6 cellular contexts compared by ENCODE assay signal in genomic region chr1:45489379-45489778, GRCh38. TPM values are rescaled to one million over a fixed set of nuclear protein-coding genes. Genes with fewer than 3 reads are reported as not detected.
DNase-seq lines count a peak whose midpoint lies in the region; FAIRE-seq and TF ChIP-seq lines count a peak whose summit lies in the region.
"Not testable (repeated sequence)": the region's sequence is repeated elsewhere in the genome, so short reads cannot be mapped to it uniquely, and the experiment has no call there.

No MANE protein-coding gene starts in this region.

- TF ChIP-seq POLR2A in H1 (IDR thresholded peaks at IDR 0.05; ENCODE audit: control extremely low read depth in 1 of 2, low read depth in 2 of 2, low read length in 2 of 2), result not testable (repeated sequence)

- H3K79me1 ChIP-seq in H1 (ENCODE audit: low read depth, low read length), result not testable (repeated sequence)

- not testable (repeated sequence) for H3K14ac ChIP-seq in H1 (ENCODE audit: insufficient read length)

- not testable (repeated sequence) for H3K36me3 ChIP-seq in ES-I3 (ENCODE audit: insufficient read depth, low read length); PC-9 (ENCODE audit: low read depth); H1 (ENCODE audit: control insufficient read depth in 2 of 4, insufficient read depth in 4 of 4, low read length in 3 of 4); mucosa of rectum (ENCODE audit: control insufficient read depth in 2 of 2, insufficient read depth in 2 of 2, low read length in 2 of 2)

- not testable (repeated sequence) for DNase-seq in PC-9; H1 (ENCODE audit: low read depth in 1 of 2, low spot score in 2 of 2)
- peak; percentile 62 for DNase-seq in activated T-cell treated with anti-CD3 and anti-CD28 coated beads, Interleukin-2, amount 50 U/mL, for 24 hours
- peak in 2 of 3 donors; percentile 19 to 48 for DNase-seq in stimulated activated CD4-positive, alpha-beta T cell treated with anti-CD3 and anti-CD28 coated beads, TNF-alpha, amount 100 ng/mL, for 48 hours (ENCODE audit: low read depth in 3 of 3)

- H3K36me3 Mint-ChIP-seq in activated T-cell treated with anti-CD3 and anti-CD28 coated beads, Interleukin-2, amount 50 U/mL, for 24 hours (ENCODE audit: low read depth), result not testable (repeated sequence)

- not testable (repeated sequence) for H3K23ac ChIP-seq in H1 (ENCODE audit: insufficient read length)

- H4K20me1 ChIP-seq in PC-9 (ENCODE audit: insufficient read depth); H1 (replicated peaks in 1 of 2; ENCODE audit: control insufficient read depth in 1 of 2, insufficient read depth in 2 of 2, low read length in 2 of 2): not testable (repeated sequence)

- peaks cover 11% of the 10 kb centered on the region for H3K23me2 ChIP-seq in H1 (ENCODE audit: low read depth, low read length)

- FAIRE-seq in H1 (lab: Jason Lieb, UNC), result not testable (repeated sequence)

- not testable (repeated sequence) for TF ChIP-seq RAD21 in H1 (IDR thresholded peaks at IDR 0.05 in 1 of 2, conservative IDR thresholded peaks at IDR 0.05 in 1 of 2; ENCODE audit: low read depth in 2 of 2, low read length in 2 of 2)

- H3K79me2 ChIP-seq in PC-9 (ENCODE audit: low read depth), result not testable (repeated sequence)
- peaks cover 0 to 18% of the 10 kb centered on the region in 2 experiments; a peak in 1 of 4 replicates for H3K79me2 ChIP-seq in H1 (ENCODE audit: control insufficient read depth in 1 of 2, insufficient read depth in 2 of 2, low read length in 2 of 2)

- POLR2A ChIA-PET in PC-9 (lab: Charles Lee; ENCODE audit: unreplicated experiment) (interaction anchor here (0.6 to 1.0 kb wide), 3 partner anchors 32 to 142 kb away, joined by 4 to 5 read pairs (median 4); partner anchors contain the start of gene PRDX1), H1 (lab: Charles Lee; ENCODE audit: partially characterized antibody) (interaction anchor here (0.6 to 3.8 kb wide), 9 partner anchors 11 to 689 kb away, joined by 3 to 19 read pairs (median 5); partner anchors contain the start of genes CCDC163, HPDL, MMACHC and MUTYH)

- not testable (repeated sequence) for H2BK20ac ChIP-seq in H1 (ENCODE audit: low read length)

- not testable (repeated sequence) for H2BK120ac ChIP-seq in H1 (replicated peaks; ENCODE audit: low read depth, low read length)

- intact Hi-C loops in PC-9 (cut with micrococcal nuclease; ENCODE audit: unreplicated experiment), result loop anchor here (5.0 kb wide), 1 partner anchor 652 kb away; no protein-coding TSS in a partner anchor

- not testable (repeated sequence) for H2AFZ ChIP-seq in PC-9; H1 (ENCODE audit: low read length)

- H3K27me3 Mint-ChIP-seq in activated T-cell treated with anti-CD3 and anti-CD28 coated beads, Interleukin-2, amount 50 U/mL, for 24 hours, result not testable (repeated sequence)

- H3K4me3 Mint-ChIP-seq in activated T-cell treated with anti-CD3 and anti-CD28 coated beads, Interleukin-2, amount 50 U/mL, for 24 hours, result not testable (repeated sequence)

- H2BK15ac ChIP-seq in H1 (ENCODE audit: low read length), result not testable (repeated sequence)

- H3K56ac ChIP-seq in H1 (replicated peaks; ENCODE audit: insufficient read length, low read depth, low read length), result not testable (repeated sequence)

- not testable (repeated sequence) for H3F3A ChIP-seq in PC-9 (ENCODE audit: insufficient read depth, low read depth)

- 34% methylated on average over 14 of the region's 14 CpGs; no CpG with 5 or more reads in 1 of the 2 experiments for WGBS in H1 (ENCODE audit: extremely low coverage in 1 of 2, insufficient coverage in 1 of 2, insufficient read length in 1 of 2, insufficient replicate concordance in 2 of 2, low coverage in 1 of 2, low lambda C conversion rate in 2 of 2, missing lambda C conversion rate in 1 of 2), 2 experiments

- peak overlapping the region; percentile 87; the same call in 1 of the 2 replicates for H3K9ac ChIP-seq in ES-I3 (ENCODE audit: low read depth, low read length)
- H3K9ac ChIP-seq in H1 (replicated peaks in 1 of 4; ENCODE audit: extremely low read depth in 1 of 4, low read depth in 3 of 4, low read length in 3 of 4), result not testable (repeated sequence)
- H3K9ac ChIP-seq in mucosa of rectum (ENCODE audit: low read depth in 1 of 2, low read length in 2 of 2), result peak overlapping the region in 1 of 2 donors; percentile 98

- CTCF ChIA-PET in PC-9 (lab: Charles Lee) (interaction anchor here (0.6 kb wide), 1 partner anchor 758 kb away, joined by 3 read pairs; the partner anchor contains the start of gene RAD54L), H1 (lab: Charles Lee; ENCODE audit: partially characterized antibody) (interaction anchor here (1.0 to 10.1 kb wide), 4 partner anchors 130 to 186 kb away, joined by 3 to 194 read pairs (median 4); partner anchors contain the start of gene HPDL)

- H3K4ac ChIP-seq in H1 (replicated peaks; ENCODE audit: insufficient read length, low read depth, low read length), result not testable (repeated sequence)

- H3K4me2 ChIP-seq in PC-9 (peak overlapping the region; percentile 88), H1 (ENCODE audit: insufficient read depth in 1 of 2, low read depth in 2 of 2, low read length in 2 of 2) (peak overlapping the region; percentile 84 to 93)

- not testable (repeated sequence) for H4K5ac ChIP-seq in H1 (ENCODE audit: insufficient read length, low read depth, low read length)

- not testable (repeated sequence) for H3K9me2 ChIP-seq in PC-9 (ENCODE audit: insufficient read depth)

- TF ChIP-seq EP300 in H1 (IDR thresholded peaks at IDR 0.05; ENCODE audit: borderline replicate concordance in 1 of 2, low read depth in 2 of 2, low read length in 2 of 2), result not testable (repeated sequence)

- H4K8ac ChIP-seq in H1 (ENCODE audit: extremely low read depth, insufficient read depth, low read length), result not testable (repeated sequence)

- not testable (repeated sequence) for BruUV-seq in PC-9 (replicated peaks; lab: Mats Ljungman, UMichigan)

- H2AK5ac ChIP-seq in H1 (ENCODE audit: low read depth, low read length), result not testable (repeated sequence)

- H3K27ac Mint-ChIP-seq in activated T-cell treated with anti-CD3 and anti-CD28 coated beads, Interleukin-2, amount 50 U/mL, for 24 hours, result peak overlapping the region; percentile 28

- not testable (repeated sequence) for H3K9me3 ChIP-seq in ES-I3 (ENCODE audit: control insufficient read depth, insufficient read depth, low read length); PC-9 (ENCODE audit: insufficient read depth, low read depth); H1 (ENCODE audit: insufficient read depth in 2 of 2, low read depth in 1 of 2, low read length in 1 of 2); mucosa of rectum (ENCODE audit: control insufficient read depth in 2 of 2, low read length in 2 of 2)

- not testable (repeated sequence) for H3K18ac ChIP-seq in H1 (ENCODE audit: extremely low read depth, low read length)

- H2BK5ac ChIP-seq in H1 (ENCODE audit: low read depth, low read length), result not testable (repeated sequence)

- not testable (repeated sequence) for H3K4me1 Mint-ChIP-seq in activated T-cell treated with anti-CD3 and anti-CD28 coated beads, Interleukin-2, amount 50 U/mL, for 24 hours (ENCODE audit: low read depth)

- not testable (repeated sequence) for H2BK12ac ChIP-seq in H1 (ENCODE audit: low read depth, low read length)

- not testable (repeated sequence) for H3K27ac ChIP-seq in PC-9; H1 (ENCODE audit: low read depth, low read length); mucosa of rectum (ENCODE audit: low read depth in 2 of 2, low read length in 2 of 2)

- not testable (repeated sequence) for H4K91ac ChIP-seq in H1 (replicated peaks; ENCODE audit: insufficient read length, low read length)

- not testable (repeated sequence) for H3K4me1 ChIP-seq in ES-I3 (ENCODE audit: insufficient read depth, low read length); H1 (replicated peaks in 1 of 4; ENCODE audit: control insufficient read depth in 3 of 4, insufficient read depth in 4 of 4, low read length in 3 of 4)
- H3K4me1 ChIP-seq in PC-9 (replicated peaks; ENCODE audit: insufficient read depth) (peaks cover 16% of the 10 kb centered on the region), mucosa of rectum (ENCODE audit: control insufficient read depth in 2 of 2, insufficient read depth in 2 of 2, low read length in 2 of 2) (peaks cover 11 to 16% of the 10 kb centered on the region in 2 donors)

- TF ChIP-seq CTCF in PC-9 (conservative IDR thresholded peaks at IDR 0.05); H1 (IDR thresholded peaks at IDR 0.05; ENCODE audit: control extremely low read depth in 1 of 3, insufficient read depth in 1 of 3, low read depth in 1 of 3, low read length in 3 of 3): not testable (repeated sequence)

- not testable (repeated sequence) for H3K9me3 Mint-ChIP-seq in activated T-cell treated with anti-CD3 and anti-CD28 coated beads, Interleukin-2, amount 50 U/mL, for 24 hours

- H3K4me3 ChIP-seq in PC-9, result peak overlapping the region; percentile 73; the same call in 1 of the 2 replicates
- H3K4me3 ChIP-seq in H1 (ENCODE audit: extremely low read depth in 1 of 4, insufficient read depth in 2 of 4, low read depth in 3 of 4, low read length in 4 of 4), result peak overlapping the region in 3 of 4 experiments; percentile 77 to 88 (median 78); a peak in 6 of 8 replicates
- peak overlapping the region; percentile 88 to 95 for H3K4me3 ChIP-seq in mucosa of rectum (ENCODE audit: low read length in 2 of 2)

- H3K27me3 ChIP-seq in PC-9 (ENCODE audit: insufficient read depth, low read depth); H1 (replicated peaks in 1 of 4; ENCODE audit: control insufficient read depth in 3 of 4, extremely low read depth in 1 of 4, insufficient read depth in 3 of 4, low read length in 3 of 4); mucosa of rectum (ENCODE audit: control insufficient read depth in 2 of 2, insufficient read depth in 2 of 2, low read length in 2 of 2): not testable (repeated sequence)

RNA-seq across cellular contexts. Expression of gene TESK2, which starts 1.6 kb away (rescaled TPM):
- total RNA-seq in PC-9 (2021), result 13.8 and 17.5 TPM in 2 replicates
- total RNA-seq in H1 (2021; fragmentation: NEBNext Ultra II Directional; extraction: Animal tissue kit (Norgen Biotek cat#: 25700)), result 10.9 and 12.6 TPM in 2 replicates
- polyA plus RNA-seq in H1 (2011; rRNA removed), result 10.0 and 10.8 TPM in 2 replicates
- 12.9 TPM for polyA plus RNA-seq in H1 (2011; cell fraction: cytosol; rRNA removed)
- 17.3 TPM for polyA plus RNA-seq in H1 (2011; cell fraction: nucleus; rRNA removed)
- polyA plus RNA-seq in H1 (2012, experiment 1 of 2), result 9.6 to 11.7 TPM (median 10.3 TPM) in 4 replicates
- polyA plus RNA-seq in H1 (2012, experiment 2 of 2), result 9.4 TPM
- polyA plus RNA-seq in H1 (2013, experiment 1 of 2), result 5.1 TPM
- 5.2 TPM for polyA plus RNA-seq in H1 (2013, experiment 2 of 2)
- 16.6 and 18.3 TPM in 2 replicates for polyA minus RNA-seq in H1 (2011; rRNA and poly(A)+ RNA removed)
- 10.1 TPM for polyA minus RNA-seq in H1 (2011; cell fraction: cytosol; rRNA and poly(A)+ RNA removed)
- polyA minus RNA-seq in H1 (2011; cell fraction: nucleus; rRNA and poly(A)+ RNA removed), result 10.0 TPM

RNA-seq across cellular contexts. Expression of gene CCDC163, which starts 10.5 kb away (rescaled TPM):
- total RNA-seq in PC-9 (2021), result 4.2 and 4.4 TPM in 2 replicates
- total RNA-seq in H1 (2021; fragmentation: NEBNext Ultra II Directional; extraction: Animal tissue kit (Norgen Biotek cat#: 25700)), result 3.7 and 3.8 TPM in 2 replicates
- 5.0 and 6.0 TPM in 2 replicates for polyA plus RNA-seq in H1 (2011; rRNA removed)
- polyA plus RNA-seq in H1 (2011; cell fraction: cytosol; rRNA removed), result 4.8 TPM
- polyA plus RNA-seq in H1 (2011; cell fraction: nucleus; rRNA removed), result 5.4 TPM
- 3.8 to 5.2 TPM (median 4.3 TPM) in 4 replicates for polyA plus RNA-seq in H1 (2012, experiment 1 of 2)
- 2.7 TPM for polyA plus RNA-seq in H1 (2012, experiment 2 of 2)
- 2.9 TPM for polyA plus RNA-seq in H1 (2013, experiment 1 of 2)
- 2.8 TPM for polyA plus RNA-seq in H1 (2013, experiment 2 of 2)
- polyA minus RNA-seq in H1 (2011; rRNA and poly(A)+ RNA removed), result 5.8 and 6.9 TPM in 2 replicates
- polyA minus RNA-seq in H1 (2011; cell fraction: cytosol; rRNA and poly(A)+ RNA removed), result 2.8 TPM
- polyA minus RNA-seq in H1 (2011; cell fraction: nucleus; rRNA and poly(A)+ RNA removed), result 3.4 TPM

RNA-seq across cellular contexts. Expression of gene MMACHC, which starts 10.7 kb away (rescaled TPM):
- total RNA-seq in PC-9 (2021), result 3.0 and 7.3 TPM in 2 replicates
- total RNA-seq in H1 (2021; fragmentation: NEBNext Ultra II Directional; extraction: Animal tissue kit (Norgen Biotek cat#: 25700)), result 7.3 and 9.8 TPM in 2 replicates
- polyA plus RNA-seq in H1 (2011; rRNA removed), result 11.1 and 11.2 TPM in 2 replicates
- polyA plus RNA-seq in H1 (2011; cell fraction: cytosol; rRNA removed), result 7.3 TPM
- polyA plus RNA-seq in H1 (2011; cell fraction: nucleus; rRNA removed), result 9.6 TPM
- 7.1 to 12.7 TPM (median 9.3 TPM) in 4 replicates for polyA plus RNA-seq in H1 (2012, experiment 1 of 2)
- 6.4 TPM for polyA plus RNA-seq in H1 (2012, experiment 2 of 2)
- 7.6 TPM for polyA plus RNA-seq in H1 (2013, experiment 1 of 2)
- 9.0 TPM for polyA plus RNA-seq in H1 (2013, experiment 2 of 2)
- polyA minus RNA-seq in H1 (2011; rRNA and poly(A)+ RNA removed), result 13.9 and 21.2 TPM in 2 replicates
- 7.6 TPM for polyA minus RNA-seq in H1 (2011; cell fraction: cytosol; rRNA and poly(A)+ RNA removed)
- 9.5 TPM for polyA minus RNA-seq in H1 (2011; cell fraction: nucleus; rRNA and poly(A)+ RNA removed)

RNA-seq across cellular contexts. Expression of gene PRDX1, which starts 32.3 kb away (rescaled TPM):
- 1,455 and 1,838 TPM in 2 replicates for total RNA-seq in PC-9 (2021)
- total RNA-seq in H1 (2021; fragmentation: NEBNext Ultra II Directional; extraction: Animal tissue kit (Norgen Biotek cat#: 25700)), result 1,354 and 1,418 TPM in 2 replicates
- 611 and 1,165 TPM in 2 replicates for polyA plus RNA-seq in H1 (2011; rRNA removed)
- polyA plus RNA-seq in H1 (2011; cell fraction: cytosol; rRNA removed), result 1,073 TPM
- 289 TPM for polyA plus RNA-seq in H1 (2011; cell fraction: nucleus; rRNA removed)
- polyA plus RNA-seq in H1 (2012, experiment 1 of 2), result 1,250 to 1,913 TPM (median 1,350 TPM) in 4 replicates
- polyA plus RNA-seq in H1 (2012, experiment 2 of 2), result 731 TPM
- polyA plus RNA-seq in H1 (2013, experiment 1 of 2), result 1,094 TPM
- polyA plus RNA-seq in H1 (2013, experiment 2 of 2), result 1,165 TPM
- polyA minus RNA-seq in H1 (2011; rRNA and poly(A)+ RNA removed), result 624 and 694 TPM in 2 replicates
- 277 TPM for polyA minus RNA-seq in H1 (2011; cell fraction: cytosol; rRNA and poly(A)+ RNA removed)
- 228 TPM for polyA minus RNA-seq in H1 (2011; cell fraction: nucleus; rRNA and poly(A)+ RNA removed)
